1 cellular context compared by ENCODE assay signal in the genomic region with DNA sequence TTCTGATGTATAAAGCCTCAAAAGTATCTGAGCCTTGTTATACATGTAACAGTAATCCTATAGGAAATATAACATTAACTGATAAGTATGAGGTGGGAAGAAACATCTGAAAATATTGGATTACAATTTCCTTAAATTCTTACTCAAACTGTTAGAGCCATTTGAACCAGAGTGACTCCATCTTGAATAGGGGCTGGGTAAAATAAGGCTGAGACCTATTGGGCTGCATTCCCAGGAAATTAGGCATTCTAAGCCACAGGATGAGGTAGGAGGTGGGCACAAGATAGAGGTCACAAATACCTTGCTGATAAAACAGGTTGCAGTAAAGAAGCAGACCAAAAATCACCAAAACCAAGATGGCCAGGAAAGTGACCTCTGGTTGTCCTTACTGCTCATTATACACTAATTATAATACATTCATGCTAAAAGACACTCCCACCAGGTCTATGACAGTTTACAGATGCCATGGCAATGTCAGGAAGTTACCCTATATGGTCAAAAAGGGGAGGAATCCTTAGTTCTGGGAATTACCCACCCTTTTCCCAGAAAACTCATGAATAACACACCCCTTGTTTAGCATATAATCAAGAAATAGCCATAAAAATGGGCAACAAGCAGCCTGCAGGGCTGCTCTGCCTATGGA.
TF ChIP-seq lines count a peak whose summit lies in the region.

No MANE protein-coding gene starts in this region.

TF ChIP-seq in K562, 482 proteins besides CTCF, POLR2A, EP300 and RAD21 (continued from another document and continues in another):
- TF ChIP-seq, protein P1, sequence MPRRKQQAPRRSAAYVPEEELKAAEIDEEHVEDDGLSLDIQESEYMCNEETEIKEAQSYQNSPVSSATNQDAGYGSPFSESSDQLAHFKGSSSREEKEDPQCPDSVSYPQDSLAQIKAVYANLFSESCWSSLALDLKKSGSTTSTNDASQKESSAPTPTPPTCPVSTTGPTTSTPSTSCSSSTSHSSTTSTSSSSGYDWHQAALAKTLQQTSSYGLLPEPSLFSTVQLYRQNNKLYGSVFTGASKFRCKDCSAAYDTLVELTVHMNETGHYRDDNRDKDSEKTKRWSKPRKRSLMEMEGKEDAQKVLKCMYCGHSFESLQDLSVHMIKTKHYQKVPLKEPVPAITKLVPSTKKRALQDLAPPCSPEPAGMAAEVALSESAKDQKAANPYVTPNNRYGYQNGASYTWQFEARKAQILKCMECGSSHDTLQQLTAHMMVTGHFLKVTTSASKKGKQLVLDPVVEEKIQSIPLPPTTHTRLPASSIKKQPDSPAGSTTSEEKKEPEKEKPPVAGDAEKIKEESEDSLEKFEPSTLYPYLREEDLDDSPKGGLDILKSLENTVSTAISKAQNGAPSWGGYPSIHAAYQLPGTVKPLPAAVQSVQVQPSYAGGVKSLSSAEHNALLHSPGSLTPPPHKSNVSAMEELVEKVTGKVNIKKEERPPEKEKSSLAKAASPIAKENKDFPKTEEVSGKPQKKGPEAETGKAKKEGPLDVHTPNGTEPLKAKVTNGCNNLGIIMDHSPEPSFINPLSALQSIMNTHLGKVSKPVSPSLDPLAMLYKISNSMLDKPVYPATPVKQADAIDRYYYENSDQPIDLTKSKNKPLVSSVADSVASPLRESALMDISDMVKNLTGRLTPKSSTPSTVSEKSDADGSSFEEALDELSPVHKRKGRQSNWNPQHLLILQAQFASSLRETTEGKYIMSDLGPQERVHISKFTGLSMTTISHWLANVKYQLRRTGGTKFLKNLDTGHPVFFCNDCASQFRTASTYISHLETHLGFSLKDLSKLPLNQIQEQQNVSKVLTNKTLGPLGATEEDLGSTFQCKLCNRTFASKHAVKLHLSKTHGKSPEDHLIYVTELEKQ (CRISPR knock-in tag; IDR thresholded peaks at IDR 0.05): peak; percentile 85
- TF ChIP-seq, protein P2, sequence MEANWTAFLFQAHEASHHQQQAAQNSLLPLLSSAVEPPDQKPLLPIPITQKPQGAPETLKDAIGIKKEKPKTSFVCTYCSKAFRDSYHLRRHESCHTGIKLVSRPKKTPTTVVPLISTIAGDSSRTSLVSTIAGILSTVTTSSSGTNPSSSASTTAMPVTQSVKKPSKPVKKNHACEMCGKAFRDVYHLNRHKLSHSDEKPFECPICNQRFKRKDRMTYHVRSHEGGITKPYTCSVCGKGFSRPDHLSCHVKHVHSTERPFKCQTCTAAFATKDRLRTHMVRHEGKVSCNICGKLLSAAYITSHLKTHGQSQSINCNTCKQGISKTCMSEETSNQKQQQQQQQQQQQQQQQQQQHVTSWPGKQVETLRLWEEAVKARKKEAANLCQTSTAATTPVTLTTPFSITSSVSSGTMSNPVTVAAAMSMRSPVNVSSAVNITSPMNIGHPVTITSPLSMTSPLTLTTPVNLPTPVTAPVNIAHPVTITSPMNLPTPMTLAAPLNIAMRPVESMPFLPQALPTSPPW (CRISPR knock-in tag; IDR thresholded peaks at IDR 0.05): peak; percentile 46
- TF ChIP-seq SRF (CRISPR knock-in tag; IDR thresholded peaks at IDR 0.05) (peak; percentile 67 to 98), HIVEP1 (CRISPR knock-in tag; IDR thresholded peaks at IDR 0.05) (0 out of 2 replicates have a peak, but pooled peaks have one; percentile 18), ZKSCAN8 (CRISPR knock-in tag; IDR thresholded peaks at IDR 0.05) (peak; percentile 80; the same call in 1 of the 2 replicates), ZNF134 (CRISPR knock-in tag; conservative IDR thresholded peaks at IDR 0.05) (0 out of 2 replicates have a peak, but pooled peaks have one; percentile 49), SRSF9 (IDR thresholded peaks at IDR 0.05; ENCODE audit: borderline replicate concordance, low read depth, low read length) (no peak), DIDO1 (tag; IDR thresholded peaks at IDR 0.05; ENCODE audit: low read depth) (peak; percentile 93), GATAD2B (IDR thresholded peaks at IDR 0.05; ENCODE audit: borderline replicate concordance) (no peak), PTTG1 (tag; IDR thresholded peaks at IDR 0.05; ENCODE audit: low read depth) (peak; percentile 96), TAF7 (tag; IDR thresholded peaks at IDR 0.05) (peak; percentile 78), NBN (IDR thresholded peaks at IDR 0.05; ENCODE audit: low read depth) (no peak), ETV1 (tag; conservative IDR thresholded peaks at IDR 0.05; ENCODE audit: low read depth) (peak; percentile 88), KAT8 (IDR thresholded peaks at IDR 0.05; ENCODE audit: low read depth) (no peak), NFYB (IDR thresholded peaks at IDR 0.05; ENCODE audit: extremely low read depth, insufficient read length) (no peak), ZFX (CRISPR knock-in tag; IDR thresholded peaks at IDR 0.05) (no peak), MAFF (IDR thresholded peaks at IDR 0.05; ENCODE audit: low read length) (no peak), ZZZ3 (IDR thresholded peaks at IDR 0.05) (no peak), KLF6 (CRISPR knock-in tag; IDR thresholded peaks at IDR 0.05; ENCODE audit: borderline replicate concordance) (peak; percentile 84; the same call in 1 of the 2 replicates), ZNF584 (CRISPR knock-in tag; IDR thresholded peaks at IDR 0.05; ENCODE audit: low read depth) (peak; percentile 97), FOSL1 (tag; conservative IDR thresholded peaks at IDR 0.05) (no peak), ARID1B (IDR thresholded peaks at IDR 0.05) (no peak)
- TF ChIP-seq, protein P3, sequence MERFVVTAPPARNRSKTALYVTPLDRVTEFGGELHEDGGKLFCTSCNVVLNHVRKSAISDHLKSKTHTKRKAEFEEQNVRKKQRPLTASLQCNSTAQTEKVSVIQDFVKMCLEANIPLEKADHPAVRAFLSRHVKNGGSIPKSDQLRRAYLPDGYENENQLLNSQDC (CRISPR knock-in tag; IDR thresholded peaks at IDR 0.05): no peak
- TF ChIP-seq, protein P4, sequence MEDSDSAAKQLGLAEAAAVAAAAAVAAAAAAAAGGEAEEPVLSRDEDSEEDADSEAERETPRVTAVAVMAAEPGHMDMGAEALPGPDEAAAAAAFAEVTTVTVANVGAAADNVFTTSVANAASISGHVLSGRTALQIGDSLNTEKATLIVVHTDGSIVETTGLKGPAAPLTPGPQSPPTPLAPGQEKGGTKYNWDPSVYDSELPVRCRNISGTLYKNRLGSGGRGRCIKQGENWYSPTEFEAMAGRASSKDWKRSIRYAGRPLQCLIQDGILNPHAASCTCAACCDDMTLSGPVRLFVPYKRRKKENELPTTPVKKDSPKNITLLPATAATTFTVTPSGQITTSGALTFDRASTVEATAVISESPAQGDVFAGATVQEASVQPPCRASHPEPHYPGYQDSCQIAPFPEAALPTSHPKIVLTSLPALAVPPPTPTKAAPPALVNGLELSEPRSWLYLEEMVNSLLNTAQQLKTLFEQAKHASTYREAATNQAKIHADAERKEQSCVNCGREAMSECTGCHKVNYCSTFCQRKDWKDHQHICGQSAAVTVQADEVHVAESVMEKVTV (CRISPR knock-in tag; IDR thresholded peaks at IDR 0.05): no peak
- TF ChIP-seq, protein P5, sequence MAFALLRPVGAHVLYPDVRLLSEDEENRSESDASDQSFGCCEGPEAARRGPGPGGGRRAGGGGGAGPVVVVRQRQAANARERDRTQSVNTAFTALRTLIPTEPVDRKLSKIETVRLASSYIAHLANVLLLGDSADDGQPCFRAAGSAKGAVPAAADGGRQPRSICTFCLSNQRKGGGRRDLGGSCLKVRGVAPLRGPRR (CRISPR knock-in tag; IDR thresholded peaks at IDR 0.05): peak; percentile 72; the same call in 1 of the 2 replicates
- TF ChIP-seq, protein P6, sequence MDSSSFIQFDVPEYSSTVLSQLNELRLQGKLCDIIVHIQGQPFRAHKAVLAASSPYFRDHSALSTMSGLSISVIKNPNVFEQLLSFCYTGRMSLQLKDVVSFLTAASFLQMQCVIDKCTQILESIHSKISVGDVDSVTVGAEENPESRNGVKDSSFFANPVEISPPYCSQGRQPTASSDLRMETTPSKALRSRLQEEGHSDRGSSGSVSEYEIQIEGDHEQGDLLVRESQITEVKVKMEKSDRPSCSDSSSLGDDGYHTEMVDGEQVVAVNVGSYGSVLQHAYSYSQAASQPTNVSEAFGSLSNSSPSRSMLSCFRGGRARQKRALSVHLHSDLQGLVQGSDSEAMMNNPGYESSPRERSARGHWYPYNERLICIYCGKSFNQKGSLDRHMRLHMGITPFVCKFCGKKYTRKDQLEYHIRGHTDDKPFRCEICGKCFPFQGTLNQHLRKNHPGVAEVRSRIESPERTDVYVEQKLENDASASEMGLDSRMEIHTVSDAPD (CRISPR knock-in tag; IDR thresholded peaks at IDR 0.05): peak; percentile 94
- TF ChIP-seq, protein P7, sequence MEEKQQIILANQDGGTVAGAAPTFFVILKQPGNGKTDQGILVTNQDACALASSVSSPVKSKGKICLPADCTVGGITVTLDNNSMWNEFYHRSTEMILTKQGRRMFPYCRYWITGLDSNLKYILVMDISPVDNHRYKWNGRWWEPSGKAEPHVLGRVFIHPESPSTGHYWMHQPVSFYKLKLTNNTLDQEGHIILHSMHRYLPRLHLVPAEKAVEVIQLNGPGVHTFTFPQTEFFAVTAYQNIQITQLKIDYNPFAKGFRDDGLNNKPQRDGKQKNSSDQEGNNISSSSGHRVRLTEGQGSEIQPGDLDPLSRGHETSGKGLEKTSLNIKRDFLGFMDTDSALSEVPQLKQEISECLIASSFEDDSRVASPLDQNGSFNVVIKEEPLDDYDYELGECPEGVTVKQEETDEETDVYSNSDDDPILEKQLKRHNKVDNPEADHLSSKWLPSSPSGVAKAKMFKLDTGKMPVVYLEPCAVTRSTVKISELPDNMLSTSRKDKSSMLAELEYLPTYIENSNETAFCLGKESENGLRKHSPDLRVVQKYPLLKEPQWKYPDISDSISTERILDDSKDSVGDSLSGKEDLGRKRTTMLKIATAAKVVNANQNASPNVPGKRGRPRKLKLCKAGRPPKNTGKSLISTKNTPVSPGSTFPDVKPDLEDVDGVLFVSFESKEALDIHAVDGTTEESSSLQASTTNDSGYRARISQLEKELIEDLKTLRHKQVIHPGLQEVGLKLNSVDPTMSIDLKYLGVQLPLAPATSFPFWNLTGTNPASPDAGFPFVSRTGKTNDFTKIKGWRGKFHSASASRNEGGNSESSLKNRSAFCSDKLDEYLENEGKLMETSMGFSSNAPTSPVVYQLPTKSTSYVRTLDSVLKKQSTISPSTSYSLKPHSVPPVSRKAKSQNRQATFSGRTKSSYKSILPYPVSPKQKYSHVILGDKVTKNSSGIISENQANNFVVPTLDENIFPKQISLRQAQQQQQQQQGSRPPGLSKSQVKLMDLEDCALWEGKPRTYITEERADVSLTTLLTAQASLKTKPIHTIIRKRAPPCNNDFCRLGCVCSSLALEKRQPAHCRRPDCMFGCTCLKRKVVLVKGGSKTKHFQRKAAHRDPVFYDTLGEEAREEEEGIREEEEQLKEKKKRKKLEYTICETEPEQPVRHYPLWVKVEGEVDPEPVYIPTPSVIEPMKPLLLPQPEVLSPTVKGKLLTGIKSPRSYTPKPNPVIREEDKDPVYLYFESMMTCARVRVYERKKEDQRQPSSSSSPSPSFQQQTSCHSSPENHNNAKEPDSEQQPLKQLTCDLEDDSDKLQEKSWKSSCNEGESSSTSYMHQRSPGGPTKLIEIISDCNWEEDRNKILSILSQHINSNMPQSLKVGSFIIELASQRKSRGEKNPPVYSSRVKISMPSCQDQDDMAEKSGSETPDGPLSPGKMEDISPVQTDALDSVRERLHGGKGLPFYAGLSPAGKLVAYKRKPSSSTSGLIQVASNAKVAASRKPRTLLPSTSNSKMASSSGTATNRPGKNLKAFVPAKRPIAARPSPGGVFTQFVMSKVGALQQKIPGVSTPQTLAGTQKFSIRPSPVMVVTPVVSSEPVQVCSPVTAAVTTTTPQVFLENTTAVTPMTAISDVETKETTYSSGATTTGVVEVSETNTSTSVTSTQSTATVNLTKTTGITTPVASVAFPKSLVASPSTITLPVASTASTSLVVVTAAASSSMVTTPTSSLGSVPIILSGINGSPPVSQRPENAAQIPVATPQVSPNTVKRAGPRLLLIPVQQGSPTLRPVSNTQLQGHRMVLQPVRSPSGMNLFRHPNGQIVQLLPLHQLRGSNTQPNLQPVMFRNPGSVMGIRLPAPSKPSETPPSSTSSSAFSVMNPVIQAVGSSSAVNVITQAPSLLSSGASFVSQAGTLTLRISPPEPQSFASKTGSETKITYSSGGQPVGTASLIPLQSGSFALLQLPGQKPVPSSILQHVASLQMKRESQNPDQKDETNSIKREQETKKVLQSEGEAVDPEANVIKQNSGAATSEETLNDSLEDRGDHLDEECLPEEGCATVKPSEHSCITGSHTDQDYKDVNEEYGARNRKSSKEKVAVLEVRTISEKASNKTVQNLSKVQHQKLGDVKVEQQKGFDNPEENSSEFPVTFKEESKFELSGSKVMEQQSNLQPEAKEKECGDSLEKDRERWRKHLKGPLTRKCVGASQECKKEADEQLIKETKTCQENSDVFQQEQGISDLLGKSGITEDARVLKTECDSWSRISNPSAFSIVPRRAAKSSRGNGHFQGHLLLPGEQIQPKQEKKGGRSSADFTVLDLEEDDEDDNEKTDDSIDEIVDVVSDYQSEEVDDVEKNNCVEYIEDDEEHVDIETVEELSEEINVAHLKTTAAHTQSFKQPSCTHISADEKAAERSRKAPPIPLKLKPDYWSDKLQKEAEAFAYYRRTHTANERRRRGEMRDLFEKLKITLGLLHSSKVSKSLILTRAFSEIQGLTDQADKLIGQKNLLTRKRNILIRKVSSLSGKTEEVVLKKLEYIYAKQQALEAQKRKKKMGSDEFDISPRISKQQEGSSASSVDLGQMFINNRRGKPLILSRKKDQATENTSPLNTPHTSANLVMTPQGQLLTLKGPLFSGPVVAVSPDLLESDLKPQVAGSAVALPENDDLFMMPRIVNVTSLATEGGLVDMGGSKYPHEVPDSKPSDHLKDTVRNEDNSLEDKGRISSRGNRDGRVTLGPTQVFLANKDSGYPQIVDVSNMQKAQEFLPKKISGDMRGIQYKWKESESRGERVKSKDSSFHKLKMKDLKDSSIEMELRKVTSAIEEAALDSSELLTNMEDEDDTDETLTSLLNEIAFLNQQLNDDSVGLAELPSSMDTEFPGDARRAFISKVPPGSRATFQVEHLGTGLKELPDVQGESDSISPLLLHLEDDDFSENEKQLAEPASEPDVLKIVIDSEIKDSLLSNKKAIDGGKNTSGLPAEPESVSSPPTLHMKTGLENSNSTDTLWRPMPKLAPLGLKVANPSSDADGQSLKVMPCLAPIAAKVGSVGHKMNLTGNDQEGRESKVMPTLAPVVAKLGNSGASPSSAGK (IDR thresholded peaks at IDR 0.05): no peak
- TF ChIP-seq, protein P8, sequence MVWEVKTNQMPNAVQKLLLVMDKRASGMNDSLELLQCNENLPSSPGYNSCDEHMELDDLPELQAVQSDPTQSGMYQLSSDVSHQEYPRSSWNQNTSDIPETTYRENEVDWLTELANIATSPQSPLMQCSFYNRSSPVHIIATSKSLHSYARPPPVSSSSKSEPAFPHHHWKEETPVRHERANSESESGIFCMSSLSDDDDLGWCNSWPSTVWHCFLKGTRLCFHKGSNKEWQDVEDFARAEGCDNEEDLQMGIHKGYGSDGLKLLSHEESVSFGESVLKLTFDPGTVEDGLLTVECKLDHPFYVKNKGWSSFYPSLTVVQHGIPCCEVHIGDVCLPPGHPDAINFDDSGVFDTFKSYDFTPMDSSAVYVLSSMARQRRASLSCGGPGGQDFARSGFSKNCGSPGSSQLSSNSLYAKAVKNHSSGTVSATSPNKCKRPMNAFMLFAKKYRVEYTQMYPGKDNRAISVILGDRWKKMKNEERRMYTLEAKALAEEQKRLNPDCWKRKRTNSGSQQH (CRISPR knock-in tag; IDR thresholded peaks at IDR 0.05): peak; percentile 86; the same call in 1 of the 2 replicates
- TF ChIP-seq, protein P9, sequence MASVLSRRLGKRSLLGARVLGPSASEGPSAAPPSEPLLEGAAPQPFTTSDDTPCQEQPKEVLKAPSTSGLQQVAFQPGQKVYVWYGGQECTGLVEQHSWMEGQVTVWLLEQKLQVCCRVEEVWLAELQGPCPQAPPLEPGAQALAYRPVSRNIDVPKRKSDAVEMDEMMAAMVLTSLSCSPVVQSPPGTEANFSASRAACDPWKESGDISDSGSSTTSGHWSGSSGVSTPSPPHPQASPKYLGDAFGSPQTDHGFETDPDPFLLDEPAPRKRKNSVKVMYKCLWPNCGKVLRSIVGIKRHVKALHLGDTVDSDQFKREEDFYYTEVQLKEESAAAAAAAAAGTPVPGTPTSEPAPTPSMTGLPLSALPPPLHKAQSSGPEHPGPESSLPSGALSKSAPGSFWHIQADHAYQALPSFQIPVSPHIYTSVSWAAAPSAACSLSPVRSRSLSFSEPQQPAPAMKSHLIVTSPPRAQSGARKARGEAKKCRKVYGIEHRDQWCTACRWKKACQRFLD (CRISPR knock-in tag; IDR thresholded peaks at IDR 0.05): peak; percentile 99
